Comparison of ENCODE assay signal across 31 cellular contexts in genomic region chr6:135837735-135838449, GRCh38. TPM values are rescaled to one million over a fixed set of nuclear protein-coding genes. Genes with fewer than 3 reads are reported as not detected.
"Had no signal": no experiment of that assay in that cellular context is flagged by ENCODE, and none has a peak within 500 bp of the region (broad histone marks: within the 10 kb centered on the region; RNA-seq: fewer than 3 reads in every experiment).

No MANE protein-coding gene starts in this region.

- H3K36me3 Mint-ChIP-seq: activated CD4-positive, alpha-beta memory T cell treated with anti-CD3 and anti-CD28 coated beads for 36 hours; activated CD8-positive, alpha-beta memory T cell treated with anti-CD3 and anti-CD28 coated beads, Interleukin-2, amount 10 ng/mL, durations not matched to agents 7 days and 5 days; activated naive CD4-positive, alpha-beta T cell treated with anti-CD3 and anti-CD28 coated beads, Interleukin-2, amount 50 U/mL, for 24 hours; activated naive CD8-positive, alpha-beta T cell treated with anti-CD3 and anti-CD28 coated beads for 36 hours; T-cell had no signal

- H3K27me3 ChIP-seq: adrenal gland, body of pancreas, foreskin keratinocyte, gastroesophageal sphincter had no signal

- H3K27ac Mint-ChIP-seq: activated CD4-positive, alpha-beta memory T cell treated with anti-CD3 and anti-CD28 coated beads for 36 hours; activated CD4-positive, alpha-beta T cell treated with anti-CD3 and anti-CD28 coated beads for 36 hours; activated CD4-positive, alpha-beta T cell treated with anti-CD3 and anti-CD28 coated beads, Interleukin-2, amount 10 ng/mL, durations not matched to agents 24 days and 14 days; activated CD8-positive, alpha-beta memory T cell treated with anti-CD3 and anti-CD28 coated beads, Interleukin-2, amount 10 ng/mL, durations not matched to agents 7 days and 5 days; activated CD8-positive, alpha-beta T cell treated with anti-CD3 and anti-CD28 coated beads, Interleukin-2, amount 10 ng/mL, durations not matched to agents 7 days and 5 days; activated naive CD4-positive, alpha-beta T cell treated with anti-CD3 and anti-CD28 coated beads for 36 hours; activated naive CD4-positive, alpha-beta T cell treated with anti-CD3 and anti-CD28 coated beads, Interleukin-2, amount 50 U/mL, for 24 hours; activated naive CD8-positive, alpha-beta T cell treated with anti-CD3 and anti-CD28 coated beads for 36 hours; activated naive CD8-positive, alpha-beta T cell treated with anti-CD3 and anti-CD28 coated beads, Interleukin-2, amount 50 U/mL, for 24 hours; activated T-helper 1 cell treated with anti-CD3 and anti-CD28 coated beads, Interleukin-12 subunit alpha, Interleukin-12 subunit beta, Interleukin-2, Interleukin-4 antibody, amounts not matched to agents 30 ng/mL and 10 ng/mL and 1 ng/mL, durations not matched to agents 14 hours and 24 hours and 36 hours; activated T-helper 2 cell treated with anti-CD3 and anti-CD28 coated beads, Interferon-gamma antibody, Interleukin-2, Interleukin-4, amounts not matched to agents 10 μg/mL and 5 μg/mL and 100 μg/mL, durations not matched to agents 14 hours and 24 hours and 36 hours; T-cell had no signal

- H3K9me3 ChIP-seq: adrenal gland, body of pancreas, gastroesophageal sphincter had no signal

- ATAC-seq: activated CD4-positive, alpha-beta T cell treated with anti-CD3 and anti-CD28 coated beads for 36 hours; activated CD8-positive, alpha-beta memory T cell treated with anti-CD3 and anti-CD28 coated beads, Interleukin-2, amount 10 ng/mL, durations not matched to agents 7 days and 5 days; activated CD8-positive, alpha-beta T cell treated with anti-CD3 and anti-CD28 coated beads, Interleukin-2, amount 10 ng/mL, durations not matched to agents 7 days and 5 days; activated naive CD8-positive, alpha-beta T cell treated with anti-CD3 and anti-CD28 coated beads, Interleukin-2, amount 50 U/mL, for 24 hours; body of pancreas; esophagus mucosa; foreskin keratinocyte; gastroesophageal sphincter had no signal

- H3K4me3 ChIP-seq: adrenal gland, body of pancreas, gastroesophageal sphincter had no signal

- H3K9me3 Mint-ChIP-seq: activated CD4-positive, alpha-beta memory T cell treated with anti-CD3 and anti-CD28 coated beads for 36 hours; activated naive CD4-positive, alpha-beta T cell treated with anti-CD3 and anti-CD28 coated beads for 36 hours; activated naive CD4-positive, alpha-beta T cell treated with anti-CD3 and anti-CD28 coated beads, Interleukin-2, amount 50 U/mL, for 24 hours; activated naive CD8-positive, alpha-beta T cell treated with anti-CD3 and anti-CD28 coated beads for 36 hours; activated naive CD8-positive, alpha-beta T cell treated with anti-CD3 and anti-CD28 coated beads, Interleukin-2, amount 50 U/mL, for 24 hours; activated T-helper 1 cell treated with anti-CD3 and anti-CD28 coated beads, Interleukin-12 subunit alpha, Interleukin-12 subunit beta, Interleukin-2, Interleukin-4 antibody, amounts not matched to agents 30 ng/mL and 10 ng/mL and 1 ng/mL, durations not matched to agents 14 hours and 24 hours and 36 hours; activated T-helper 2 cell treated with anti-CD3 and anti-CD28 coated beads, Interferon-gamma antibody, Interleukin-2, Interleukin-4, amounts not matched to agents 10 μg/mL and 5 μg/mL and 100 μg/mL, durations not matched to agents 14 hours and 24 hours and 36 hours; T-cell had no signal

- H3K27me3 Mint-ChIP-seq: activated naive CD4-positive, alpha-beta T cell treated with anti-CD3 and anti-CD28 coated beads, Interleukin-2, amount 50 U/mL, for 24 hours had no signal

- DNase-seq: activated CD4-positive, alpha-beta memory T cell treated with anti-CD3 and anti-CD28 coated beads for 36 hours; activated CD4-positive, alpha-beta T cell treated with anti-CD3 and anti-CD28 coated beads for 36 hours; activated CD4-positive, alpha-beta T cell treated with anti-CD3 and anti-CD28 coated beads, Interleukin-2, amount 10 ng/mL, durations not matched to agents 24 days and 14 days; activated CD4-positive, CD25-positive, alpha-beta regulatory T cell; activated CD4-positive, CD25-positive, alpha-beta regulatory T cell treated with anti-CD3 and anti-CD28 coated beads, Interleukin-2, amount 50 U/mL, for 72 hours; activated CD8-positive, alpha-beta memory T cell treated with anti-CD3 and anti-CD28 coated beads, Interleukin-2, amount 10 ng/mL, durations not matched to agents 7 days and 5 days; activated CD8-positive, alpha-beta memory T cell treated with anti-CD3 and anti-CD28 coated beads, Interleukin-2, amount 50 U/mL, for 4 hours; activated CD8-positive, alpha-beta T cell treated with anti-CD3 and anti-CD28 coated beads, Interleukin-2, amount 10 ng/mL, durations not matched to agents 7 days and 5 days; activated effector memory CD4-positive, alpha-beta T cell treated with anti-CD3 and anti-CD28 coated beads, Interleukin-2, amount 50 U/mL, for 16 hours; activated naive CD4-positive, alpha-beta T cell treated with anti-CD3 and anti-CD28 coated beads for 36 hours; activated naive CD8-positive, alpha-beta T cell treated with anti-CD3 and anti-CD28 coated beads for 36 hours; activated naive CD8-positive, alpha-beta T cell treated with anti-CD3 and anti-CD28 coated beads, Interleukin-2, amount 50 U/mL, for 24 hours; activated T-cell treated with anti-CD3 and anti-CD28 coated beads, Interleukin-2, amount 50 U/mL, for 1 hour; activated T-cell treated with anti-CD3 and anti-CD28 coated beads, Interleukin-2, amount 50 U/mL, for 48 hours; adrenal gland; amygdala; aorta; body of pancreas; cortex of kidney; dermis blood vessel endothelial cell; effector CD8-positive, alpha-beta T cell; foreskin keratinocyte; SW 1271; T-cell; T1000; WERI-Rb-1 had no signal

- H3K4me1 ChIP-seq: adrenal gland, body of pancreas, foreskin keratinocyte, gastroesophageal sphincter had no signal

- H3K36me3 ChIP-seq: adrenal gland, gastroesophageal sphincter, WERI-Rb-1 had no signal

- H3K4me3 Mint-ChIP-seq: activated CD4-positive, alpha-beta memory T cell treated with anti-CD3 and anti-CD28 coated beads for 36 hours; activated CD4-positive, alpha-beta T cell treated with anti-CD3 and anti-CD28 coated beads for 36 hours; activated CD4-positive, alpha-beta T cell treated with anti-CD3 and anti-CD28 coated beads, Interleukin-2, amount 10 ng/mL, durations not matched to agents 24 days and 14 days; activated CD8-positive, alpha-beta memory T cell treated with anti-CD3 and anti-CD28 coated beads, Interleukin-2, amount 10 ng/mL, durations not matched to agents 7 days and 5 days; activated CD8-positive, alpha-beta T cell treated with anti-CD3 and anti-CD28 coated beads, Interleukin-2, amount 10 ng/mL, durations not matched to agents 7 days and 5 days; activated naive CD4-positive, alpha-beta T cell treated with anti-CD3 and anti-CD28 coated beads for 36 hours; activated naive CD4-positive, alpha-beta T cell treated with anti-CD3 and anti-CD28 coated beads, Interleukin-2, amount 50 U/mL, for 24 hours; activated naive CD8-positive, alpha-beta T cell treated with anti-CD3 and anti-CD28 coated beads for 36 hours; activated naive CD8-positive, alpha-beta T cell treated with anti-CD3 and anti-CD28 coated beads, Interleukin-2, amount 50 U/mL, for 24 hours; activated T-helper 1 cell treated with anti-CD3 and anti-CD28 coated beads, Interleukin-12 subunit alpha, Interleukin-12 subunit beta, Interleukin-2, Interleukin-4 antibody, amounts not matched to agents 30 ng/mL and 10 ng/mL and 1 ng/mL, durations not matched to agents 14 hours and 24 hours and 36 hours; T-cell had no signal

- H3K27ac ChIP-seq: adrenal gland, body of pancreas, foreskin keratinocyte, gastroesophageal sphincter, WERI-Rb-1 had no signal

RNA-seq across cellular contexts. Expression of gene PDE7B, which starts 13.6 kb away (rescaled TPM):
- total RNA-seq: foreskin keratinocyte had no signal
- polyA plus RNA-seq: foreskin keratinocyte had no signal
